Comparison of ENCODE assay signal across 8 cellular contexts in genomic region chr1:146228144-146228682, GRCh38. TPM values are rescaled to one million over a fixed set of nuclear protein-coding genes. Genes with fewer than 3 reads are reported as not detected.
DNase-seq lines count a peak whose midpoint lies in the region; ATAC-seq, FAIRE-seq and TF ChIP-seq lines count a peak whose summit lies in the region.
"Not testable (repeated sequence)": the region's sequence is repeated elsewhere in the genome, so short reads cannot be mapped to it uniquely, and the experiment has no call there.

No MANE protein-coding gene starts in this region.

- not testable (repeated sequence) for H3K4me2 ChIP-seq in MM.1S (ENCODE audit: low read depth, low read length)

- peak overlapping the region; percentile 67; the same call in 1 of the 2 replicates for H3K9ac ChIP-seq in MM.1S (ENCODE audit: low read length)

- not testable (repeated sequence) for ATAC-seq in CD4-positive, CD25-positive, alpha-beta regulatory T cell (ENCODE audit: low read depth in 2 of 2)
- peak; percentile 42 for ATAC-seq in left colon
- peak; percentile 42 to 60 (median 46) for ATAC-seq in pancreas
- ATAC-seq in stimulated activated naive B cell treated with anti-CD40 and anti-IgM and Interleukin-4, amounts not matched to agents 10 μg/mL and 1 μg/mL and 100 μg/mL, for 72 hours (replicated peaks): peak; percentile 56 to 57

- H3K27me3 Mint-ChIP-seq in CD4-positive, CD25-positive, alpha-beta regulatory T cell; activated naive CD8-positive, alpha-beta T cell treated with anti-CD3 and anti-CD28 coated beads for 36 hours; stimulated activated naive B cell treated with anti-CD40 and anti-IgM and Interleukin-4, amounts not matched to agents 10 μg/mL and 1 μg/mL and 100 μg/mL, for 72 hours: not testable (repeated sequence)

- H3K4me1 Mint-ChIP-seq in CD4-positive, CD25-positive, alpha-beta regulatory T cell; activated naive CD8-positive, alpha-beta T cell treated with anti-CD3 and anti-CD28 coated beads for 36 hours; stimulated activated naive B cell treated with anti-CD40 and anti-IgM and Interleukin-4, amounts not matched to agents 10 μg/mL and 1 μg/mL and 100 μg/mL, for 72 hours: not testable (repeated sequence)

- H3K27ac Mint-ChIP-seq in CD4-positive, CD25-positive, alpha-beta regulatory T cell; stimulated activated naive B cell treated with anti-CD40 and anti-IgM and Interleukin-4, amounts not matched to agents 10 μg/mL and 1 μg/mL and 100 μg/mL, for 72 hours: not testable (repeated sequence)
- peak overlapping the region; percentile 45 for H3K27ac Mint-ChIP-seq in activated naive CD8-positive, alpha-beta T cell treated with anti-CD3 and anti-CD28 coated beads for 36 hours

- H3F3A ChIP-seq in MM.1S (ENCODE audit: insufficient read depth, low read length): not testable (repeated sequence)

- not testable (repeated sequence) for H3K9me3 Mint-ChIP-seq in CD4-positive, CD25-positive, alpha-beta regulatory T cell; activated naive CD8-positive, alpha-beta T cell treated with anti-CD3 and anti-CD28 coated beads for 36 hours; stimulated activated naive B cell treated with anti-CD40 and anti-IgM and Interleukin-4, amounts not matched to agents 10 μg/mL and 1 μg/mL and 100 μg/mL, for 72 hours

- DNase-seq in CD4-positive, CD25-positive, alpha-beta regulatory T cell: peak in 2 of 3 donors; percentile 0 to 24
- DNase-seq in MM.1S; epithelial cell of prostate (ENCODE audit: low read depth, low spot score): not testable (repeated sequence)
- DNase-seq in activated CD4-positive, alpha-beta T cell treated with anti-CD3 and anti-CD28 coated beads for 48 hours: peak; percentile 14
- peak; percentile 28 for DNase-seq in activated naive CD8-positive, alpha-beta T cell treated with anti-CD3 and anti-CD28 coated beads for 36 hours
- DNase-seq in left colon (peak; percentile 15 to 24), pancreas (peak in 5 of 6 donors; percentile 0 to 63 (median 31))
- peak; percentile 13 for DNase-seq in stimulated activated naive B cell treated with anti-CD40 and anti-IgM and Interleukin-4, amounts not matched to agents 10 μg/mL and 1 μg/mL and 100 μg/mL, for 72 hours

- not testable (repeated sequence) for H3K4me3 ChIP-seq in CD4-positive, CD25-positive, alpha-beta regulatory T cell (ENCODE audit: low read depth, low read length)
- H3K4me3 ChIP-seq in MM.1S (ENCODE audit: low read length) (peak overlapping the region; percentile 59; the same call in 1 of the 2 replicates), pancreas (peak overlapping the region in 3 of 4 donors; percentile 34 to 58 (median 48))

- H3K79me2 ChIP-seq in MM.1S (ENCODE audit: low read length): not testable (repeated sequence)

- peak overlapping the region; percentile 35 to 84 (median 72) for H3K4me3 Mint-ChIP-seq in CD4-positive, CD25-positive, alpha-beta regulatory T cell
- peak overlapping the region; percentile 79 for H3K4me3 Mint-ChIP-seq in activated naive CD8-positive, alpha-beta T cell treated with anti-CD3 and anti-CD28 coated beads for 36 hours
- peak overlapping the region; percentile 82 to 88 for H3K4me3 Mint-ChIP-seq in stimulated activated naive B cell treated with anti-CD40 and anti-IgM and Interleukin-4, amounts not matched to agents 10 μg/mL and 1 μg/mL and 100 μg/mL, for 72 hours

- H3K9me2 ChIP-seq in MM.1S (replicated peaks; ENCODE audit: insufficient read depth, low read length): not testable (repeated sequence)

- H3K27ac ChIP-seq in CD4-positive, CD25-positive, alpha-beta regulatory T cell (ENCODE audit: insufficient read depth, low read length, poor library complexity, severe bottlenecking); MM.1S (ENCODE audit: low read length): not testable (repeated sequence)
- peak overlapping the region; percentile 69 for H3K27ac ChIP-seq in epithelial cell of prostate
- H3K27ac ChIP-seq in pancreas: peak overlapping the region in 2 of 4 donors; percentile 54 to 76

- not testable (repeated sequence) for TF ChIP-seq CTCF in MM.1S (IDR thresholded peaks at IDR 0.05; ENCODE audit: low read length); pancreas (IDR thresholded peaks at IDR 0.05)

- H2AFZ ChIP-seq in MM.1S (ENCODE audit: low read length): not testable (repeated sequence)

- not testable (repeated sequence) for H3K36me3 ChIP-seq in CD4-positive, CD25-positive, alpha-beta regulatory T cell (ENCODE audit: control insufficient read depth, insufficient read depth, low read length); MM.1S (replicated peaks; ENCODE audit: insufficient read depth, low read length); pancreas

- not testable (repeated sequence) for FAIRE-seq in pancreas (lab: Jason Lieb, UNC)

- H4K20me1 ChIP-seq in MM.1S (ENCODE audit: insufficient read depth, low read length): not testable (repeated sequence)

- H3K9me3 ChIP-seq in CD4-positive, CD25-positive, alpha-beta regulatory T cell (ENCODE audit: control insufficient read depth in 2 of 2, low read length in 2 of 2); MM.1S (replicated peaks; ENCODE audit: insufficient read depth, low read length); pancreas: not testable (repeated sequence)

- intact Hi-C loops in left colon (cut with DNase I, micrococcal nuclease); pancreas (cut with DNase I): not testable (repeated sequence)

- H3K27me3 ChIP-seq in CD4-positive, CD25-positive, alpha-beta regulatory T cell (ENCODE audit: control insufficient read depth, insufficient read depth, low read length); MM.1S (replicated peaks; ENCODE audit: insufficient read depth, low read length); pancreas: not testable (repeated sequence)

- 0 to 1% methylated on average over 16 of the region's 53 CpGs for WGBS in pancreas, 2 donors

- H3K36me3 Mint-ChIP-seq in CD4-positive, CD25-positive, alpha-beta regulatory T cell; activated naive CD8-positive, alpha-beta T cell treated with anti-CD3 and anti-CD28 coated beads for 36 hours; stimulated activated naive B cell treated with anti-CD40 and anti-IgM and Interleukin-4, amounts not matched to agents 10 μg/mL and 1 μg/mL and 100 μg/mL, for 72 hours: not testable (repeated sequence)

- not testable (repeated sequence) for H3K4me1 ChIP-seq in CD4-positive, CD25-positive, alpha-beta regulatory T cell (ENCODE audit: control insufficient read depth, insufficient read depth, low read length, poor library complexity, severe bottlenecking); MM.1S (ENCODE audit: low read length); pancreas

RNA-seq across cellular contexts. Expression of gene NOTCH2NLA, which starts 0.6 kb away (rescaled TPM):
- 39.3 TPM for total RNA-seq in CD4-positive, CD25-positive, alpha-beta regulatory T cell
- 10 to 100 TPM in 3 of 4 donors, 1 to 10 TPM in 1; 9.7 to 22.5 (median 20.3) TPM for polyA plus RNA-seq in CD4-positive, CD25-positive, alpha-beta regulatory T cell
- 10 to 100 TPM; 14.3 to 15.6 TPM for total RNA-seq in activated naive CD8-positive, alpha-beta T cell treated with anti-CD3 and anti-CD28 coated beads for 36 hours
- total RNA-seq in left colon (10 to 100 TPM; 32.4 to 36.1 TPM), pancreas (10 to 100 TPM; 12.6 to 30.9 (median 23.2) TPM)
- polyA plus RNA-seq in pancreas: 10 to 100 TPM in 1 of 2 donors, 1 to 10 TPM in 1; 7.2 to 17.0 TPM
